ENCODE assay signal across 25 cellular contexts in genomic region chr6:83413068-83413467, GRCh38.
"Had no signal": no experiment of that assay in that cellular context is flagged by ENCODE, and none has a peak within 500 bp of the region (broad histone marks: within the 10 kb centered on the region; RNA-seq: fewer than 3 reads in every experiment).

No MANE protein-coding gene starts in this region.

- H3K27me3 ChIP-seq: colonic mucosa, dorsolateral prefrontal cortex, esophagus muscularis mucosa, esophagus squamous epithelium, foreskin keratinocyte, gastrocnemius medialis, gastroesophageal sphincter, heart left ventricle, heart right ventricle had no signal

- H3K4me3 ChIP-seq: colonic mucosa, coronary artery, dorsolateral prefrontal cortex, esophagus muscularis mucosa, esophagus squamous epithelium, gastrocnemius medialis, gastroesophageal sphincter, heart left ventricle, heart right ventricle had no signal

- FAIRE-seq: endothelial cell of umbilical vein had no signal

- DNase-seq: colonic mucosa; cortex of kidney; dermis blood vessel endothelial cell; dorsolateral prefrontal cortex; effector CD4-positive, alpha-beta T cell; effector CD8-positive, alpha-beta T cell; effector memory CD4-positive, alpha-beta T cell; effector memory CD8-positive, alpha-beta T cell; endodermal cell; erythroblast; esophagus squamous epithelium; foreskin fibroblast; foreskin keratinocyte; foreskin melanocyte; gastrocnemius medialis; glutamatergic neuron; head of caudate nucleus; heart left ventricle; heart right ventricle had no signal

- H3K36me3 ChIP-seq: colonic mucosa, esophagus muscularis mucosa, esophagus squamous epithelium, gastrocnemius medialis, gastroesophageal sphincter, heart left ventricle, heart right ventricle had no signal

- H3K4me1 ChIP-seq: colonic mucosa, foreskin keratinocyte, gastrocnemius medialis, gastroesophageal sphincter, heart left ventricle, heart right ventricle had no signal

- H3K27ac ChIP-seq: colonic mucosa, coronary artery, dorsolateral prefrontal cortex, epithelial cell of prostate, esophagus muscularis mucosa, esophagus squamous epithelium, foreskin keratinocyte, gastrocnemius medialis, gastroesophageal sphincter, heart left ventricle, heart right ventricle had no signal

- ATAC-seq: effector memory CD8-positive, alpha-beta T cell; esophagus mucosa; foreskin keratinocyte; gastrocnemius medialis; gastroesophageal sphincter; heart left ventricle; heart right ventricle had no signal

- H3K9me3 ChIP-seq: colonic mucosa, esophagus muscularis mucosa, esophagus squamous epithelium, gastrocnemius medialis, gastroesophageal sphincter, heart left ventricle, heart right ventricle had no signal
